ENCODE assay signal across 8 cellular contexts in the genomic region with DNA sequence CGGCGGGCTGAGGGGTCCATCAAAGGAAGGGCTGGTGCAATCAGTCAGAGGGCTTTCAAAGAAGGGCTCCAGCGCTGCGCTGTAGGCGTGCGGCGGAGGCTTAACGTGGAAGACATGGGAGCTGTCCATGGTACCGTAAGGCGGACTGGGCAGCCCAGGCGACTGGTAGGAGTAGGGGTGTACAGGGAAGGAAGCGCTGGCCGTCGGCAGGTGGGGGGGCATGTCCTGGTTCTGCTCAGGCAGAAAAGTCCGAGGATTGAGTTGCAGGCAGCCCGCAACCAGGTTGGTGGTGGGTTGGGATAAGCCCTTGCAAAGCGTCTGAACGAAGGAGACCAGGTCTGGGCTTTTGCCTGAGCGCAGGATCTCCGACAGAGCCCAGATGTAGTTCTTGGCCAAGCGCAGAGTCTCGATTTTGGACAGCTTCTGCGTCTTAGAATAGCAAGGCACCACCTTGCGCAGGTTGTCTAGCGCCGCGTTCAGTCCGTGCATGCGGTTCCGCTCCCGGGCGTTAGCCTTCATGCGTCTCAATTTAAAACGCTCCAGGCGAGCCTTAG. TPM values are rescaled to one million over a fixed set of nuclear protein-coding genes. Genes with fewer than 3 reads are reported as not detected.
DNase-seq lines count a peak whose midpoint lies in the region; ATAC-seq and TF ChIP-seq lines count a peak whose summit lies in the region.

No MANE protein-coding gene starts in this region.

- H3K4me1 Mint-ChIP-seq in central memory CD8-positive, alpha-beta T cell: peaks cover 29% of the 10 kb centered on the region

- peak overlapping the region; percentile 74 for H3K27ac Mint-ChIP-seq in central memory CD8-positive, alpha-beta T cell (ENCODE audit: low read depth)

- peak; percentile 7 for DNase-seq in AG09309 (ENCODE audit: low read depth)
- peak; percentile 50 for DNase-seq in HFF-Myc (ENCODE audit: extremely low read depth, low read depth)
- peak; percentile 53 for DNase-seq in WERI-Rb-1
- DNase-seq in central memory CD8-positive, alpha-beta T cell (ENCODE audit: low spot score in 2 of 2): no peak
- DNase-seq in lung (ENCODE audit: low spot score): peak; percentile 58
- DNase-seq in stimulated activated CD8-positive, alpha-beta memory T cell treated with anti-CD3 and anti-CD28 coated beads, Interleukin-4, amount 100 ng/mL, for 48 hours: peak; percentile 78
- no peak for DNase-seq in KG1 (lab: John Stamatoyannopoulos, UW)

- H3K27me3 ChIP-seq in WERI-Rb-1 (ENCODE audit: insufficient read depth, low read depth, severe bottlenecking): no peaks in the 10 kb centered on the region
- peaks cover 6% of the 10 kb centered on the region for H3K27me3 ChIP-seq in lung (ENCODE audit: control insufficient read depth, insufficient read depth)

- peaks cover 8% of the 10 kb centered on the region for H3K36me3 Mint-ChIP-seq in central memory CD8-positive, alpha-beta T cell (ENCODE audit: insufficient read depth)

- peak; percentile 43 for ATAC-seq in central memory CD8-positive, alpha-beta T cell (replicated peaks; ENCODE audit: extremely low read depth, poor library complexity, severe bottlenecking)
- no peak for ATAC-seq in lung (ENCODE audit: insufficient read depth, low FRiP score)
- no peak for ATAC-seq in HG03521 (IDR thresholded peaks at IDR 0.05; ENCODE audit: unreplicated experiment)

- H3K27me3 Mint-ChIP-seq in central memory CD8-positive, alpha-beta T cell: peaks cover 85% of the 10 kb centered on the region

- H3K4me3 ChIP-seq in AG09309 (ENCODE audit: control insufficient read depth, low read depth, low read length) (no peak overlapping the region), HFF-Myc (replicated peaks; ENCODE audit: low read depth, low read length) (no peak overlapping the region), WERI-Rb-1 (ENCODE audit: low read depth, low read length) (peak overlapping the region; percentile 97), lung (no peak overlapping the region)

- TF ChIP-seq CTCF in AG09309 (IDR thresholded peaks at IDR 0.05; ENCODE audit: control insufficient read depth, insufficient read depth, low read depth, low read length, missing control alignments) (no peak), HFF-Myc (IDR thresholded peaks at IDR 0.05; ENCODE audit: low read depth, low read length, missing control alignments) (no peak), WERI-Rb-1 (IDR thresholded peaks at IDR 0.05; ENCODE audit: low read depth, low read length) (no peak), lung (IDR thresholded peaks at IDR 0.05; ENCODE audit: control extremely low read depth, extremely low read depth) (no peak)

- H3K36me3 ChIP-seq in WERI-Rb-1 (peaks cover 49% of the 10 kb centered on the region), lung (ENCODE audit: control insufficient read depth in 2 of 2, insufficient read depth in 2 of 2, low read length in 2 of 2) (no peaks in the 10 kb centered on the region)

- H3K27ac ChIP-seq in WERI-Rb-1: peak overlapping the region; percentile 93
- H3K27ac ChIP-seq in lung (ENCODE audit: low read depth in 1 of 2, low read length in 1 of 2): no peak overlapping the region

- peaks cover 4% of the 10 kb centered on the region for H3K9me3 Mint-ChIP-seq in central memory CD8-positive, alpha-beta T cell

- H3K4me3 Mint-ChIP-seq in central memory CD8-positive, alpha-beta T cell: peak overlapping the region; percentile 34

- WGBS in lung, 2 donors: 12 to 13% methylated on average over 35 of the region's 35 CpGs

- no peaks in the 10 kb centered on the region for H3K9me3 ChIP-seq in WERI-Rb-1 (ENCODE audit: severe bottlenecking)
- H3K9me3 ChIP-seq in lung (ENCODE audit: control insufficient read depth in 2 of 2, insufficient read depth in 1 of 2, low read length in 1 of 2): peaks cover 0 to 13% of the 10 kb centered on the region in 2 donors

- H3K4me1 ChIP-seq in lung (ENCODE audit: control insufficient read depth in 2 of 2, insufficient read depth in 2 of 2, low read length in 2 of 2): peaks cover 0 to 8% of the 10 kb centered on the region in 2 donors

RNA-seq across cellular contexts. Expression of gene NEUROD1, which starts 2.2 kb away (rescaled TPM):
- total RNA-seq in lung: under 1 TPM in 1 of 2 donors, not detected in 1; 0.82 TPM
- polyA plus RNA-seq in lung: not detected

RNA-seq across cellular contexts. Expression of gene CERKL, which starts 21.2 kb away (rescaled TPM):
- 10 to 100 TPM in 1 of 2 donors, 1 to 10 TPM in 1; 3.3 to 12.0 TPM for total RNA-seq in lung
- polyA plus RNA-seq in lung: 1 to 10 TPM; 1.3 to 1.8 TPM

Comparison
In these comparisons a context has a peak if more than half of its experiments do, and no peak if none do; other contexts are left out.
1. DNase-seq: peak in AG09309 (single experiment), HFF-Myc (single experiment), WERI-Rb-1 (single experiment), lung (single experiment) and stimulated activated CD8-positive, alpha-beta memory T cell treated with anti-CD3 and anti-CD28 coated beads, Interleukin-4, amount 100 ng/mL, for 48 hours (single experiment); none in central memory CD8-positive, alpha-beta T cell (0 of 2) and KG1 (single experiment).